In genomic region chr12:112656141-112656540, GRCh38 we compare ENCODE assay signal across 2 cellular contexts.
TF ChIP-seq lines count a peak whose summit lies in the region.

No MANE protein-coding gene starts in this region.

TF ChIP-seq in HepG2, 621 proteins besides CTCF, POLR2A, EP300 and RAD21:
- TF ChIP-seq ATF7 (IDR thresholded peaks at IDR 0.05), result peak; percentile 68
- no peak for TF ChIP-seq ATF7 (CRISPR knock-in tag; IDR thresholded peaks at IDR 0.05)
- TF ChIP-seq NFE2 (CRISPR knock-in tag; IDR thresholded peaks at IDR 0.05), result no peak
- peak; percentile 86 for TF ChIP-seq CREB1 (IDR thresholded peaks at IDR 0.05)
- no peak for TF ChIP-seq CREB1 (CRISPR knock-in tag; IDR thresholded peaks at IDR 0.05)
- no peak for TF ChIP-seq HOXD1 (CRISPR knock-in tag; IDR thresholded peaks at IDR 0.05)
- TF ChIP-seq ZNF766 (CRISPR knock-in tag; IDR thresholded peaks at IDR 0.05; ENCODE audit: borderline replicate concordance), result no peak

TF ChIP-seq in GM12878, 131 proteins besides CTCF, POLR2A, EP300 and RAD21:
- TF ChIP-seq IRF4 (IDR thresholded peaks at IDR 0.05; ENCODE audit: low read depth, low read length) (no peak), ZNF217 (IDR thresholded peaks at IDR 0.05) (no peak), SP1 (IDR thresholded peaks at IDR 0.05; ENCODE audit: low read depth, low read length) (no peak), CUX1 (IDR thresholded peaks at IDR 0.05; ENCODE audit: insufficient replicate concordance, low read depth, low read length) (no peak), MTA3 (IDR thresholded peaks at IDR 0.05; ENCODE audit: borderline replicate concordance, low read length) (no peak), YY1 (IDR thresholded peaks at IDR 0.05; ENCODE audit: low read depth, low read length) (no peak), ZBED1 (IDR thresholded peaks at IDR 0.05; ENCODE audit: borderline replicate concordance) (no peak), E4F1 (IDR thresholded peaks at IDR 0.05; ENCODE audit: borderline replicate concordance, partially characterized antibody) (no peak), MXI1 (IDR thresholded peaks at IDR 0.05; ENCODE audit: low read depth, low read length) (no peak), E2F4 (IDR thresholded peaks at IDR 0.05; ENCODE audit: low read depth, low read length) (no peak), HCFC1 (IDR thresholded peaks at IDR 0.05; ENCODE audit: low read length) (no peak), TAF1 (IDR thresholded peaks at IDR 0.05; ENCODE audit: borderline replicate concordance, low read depth, low read length) (no peak), SMAD1 (IDR thresholded peaks at IDR 0.05; ENCODE audit: low read depth, partially characterized antibody) (no peak), KLF5 (IDR thresholded peaks at IDR 0.05; ENCODE audit: partially characterized antibody) (no peak), RAD51 (IDR thresholded peaks at IDR 0.05) (no peak), SMAD5 (IDR thresholded peaks at IDR 0.05; ENCODE audit: low read depth) (no peak), MAX (IDR thresholded peaks at IDR 0.05; ENCODE audit: low read depth, low read length) (no peak), BCL11A (IDR thresholded peaks at IDR 0.05; ENCODE audit: low read depth, low read length) (no peak), ZBTB33 (IDR thresholded peaks at IDR 0.05) (no peak), LARP7 (IDR thresholded peaks at IDR 0.05) (no peak)
